ENCODE assay signal across 1 cellular context in the genomic region with DNA sequence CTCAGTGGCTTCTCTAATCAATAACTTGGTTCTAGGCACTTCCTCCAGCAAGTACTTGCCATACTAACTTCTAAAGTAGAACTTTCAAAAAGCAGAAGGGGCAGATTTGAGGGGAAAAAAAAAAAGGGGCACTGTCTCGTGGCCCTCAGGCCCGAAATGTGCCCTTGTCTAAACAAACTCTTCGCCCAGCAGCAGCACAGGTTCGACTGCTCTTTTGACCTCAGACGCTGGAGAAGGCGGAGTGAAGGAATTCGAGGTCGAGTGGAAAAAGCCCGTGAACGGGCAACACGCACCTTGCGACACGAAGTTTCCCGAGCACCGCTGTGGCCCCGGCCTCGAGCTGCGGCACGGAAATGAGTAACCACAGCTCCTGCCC.
TF ChIP-seq lines count a peak whose summit lies in the region.

No MANE protein-coding gene starts in this region.

TF ChIP-seq in HepG2, 621 proteins besides CTCF, POLR2A, EP300 and RAD21 (continues in another document):
- TF ChIP-seq CREB3 (CRISPR knock-in tag; IDR thresholded peaks at IDR 0.05) (no peak), ZNF788 (CRISPR knock-in tag; IDR thresholded peaks at IDR 0.05; ENCODE audit: borderline replicate concordance) (no peak), HNRNPH1 (optimal IDR thresholded peaks at IDR 0.05; ENCODE audit: low read depth, low read length) (no peak), ZNF251 (CRISPR knock-in tag; IDR thresholded peaks at IDR 0.05) (no peak), NR0B2 (CRISPR knock-in tag; IDR thresholded peaks at IDR 0.05) (no peak), ZNF660 (CRISPR knock-in tag; IDR thresholded peaks at IDR 0.05; ENCODE audit: borderline replicate concordance, low read depth) (no peak), SIN3B (IDR thresholded peaks at IDR 0.05; ENCODE audit: low read length) (no peak), ZNF784 (CRISPR knock-in tag; IDR thresholded peaks at IDR 0.05; ENCODE audit: borderline replicate concordance) (no peak), FOXA1 (IDR thresholded peaks at IDR 0.05) (no peak), FOXA1 (CRISPR knock-in tag; IDR thresholded peaks at IDR 0.05) (no peak), MTA3 (CRISPR knock-in tag; IDR thresholded peaks at IDR 0.05) (no peak), SMYD3 (CRISPR knock-in tag; IDR thresholded peaks at IDR 0.05) (no peak), NR1H2 (CRISPR knock-in tag; IDR thresholded peaks at IDR 0.05; ENCODE audit: borderline replicate concordance, low read depth) (no peak), ZNF263 (CRISPR knock-in tag; IDR thresholded peaks at IDR 0.05) (no peak), ZHX1 (CRISPR knock-in tag; IDR thresholded peaks at IDR 0.05; ENCODE audit: low read depth) (no peak; the same call in 1 of the 2 replicates), ZNF776 (CRISPR knock-in tag; IDR thresholded peaks at IDR 0.05) (no peak), GPBP1L1 (CRISPR knock-in tag; IDR thresholded peaks at IDR 0.05) (no peak), RBM22 (optimal IDR thresholded peaks at IDR 0.05; ENCODE audit: low read length) (no peak), ZBTB46 (CRISPR knock-in tag; IDR thresholded peaks at IDR 0.05; ENCODE audit: borderline replicate concordance) (no peak), ELF1 (CRISPR knock-in tag; IDR thresholded peaks at IDR 0.05) (no peak), ZNF713 (CRISPR knock-in tag; IDR thresholded peaks at IDR 0.05) (no peak), GFI1 (CRISPR knock-in tag; IDR thresholded peaks at IDR 0.05; ENCODE audit: borderline replicate concordance) (no peak), AKAP8 (CRISPR knock-in tag; IDR thresholded peaks at IDR 0.05) (no peak), RORA (CRISPR knock-in tag; IDR thresholded peaks at IDR 0.05) (no peak), HNF4A (CRISPR knock-in tag; IDR thresholded peaks at IDR 0.05) (peak; percentile 29; the same call in 1 of the 2 replicates), HDAC2 (CRISPR knock-in tag; IDR thresholded peaks at IDR 0.05) (0 out of 2 replicates have a peak, but pooled peaks have one; percentile 10), FOSL2 (CRISPR knock-in tag; IDR thresholded peaks at IDR 0.05) (peak; percentile 18; the same call in 1 of the 2 replicates), ZNF646 (CRISPR knock-in tag; IDR thresholded peaks at IDR 0.05) (0 out of 2 replicates have a peak, but pooled peaks have one; percentile 36), STAT5B (CRISPR knock-in tag; IDR thresholded peaks at IDR 0.05) (no peak), TARDBP (CRISPR knock-in tag; IDR thresholded peaks at IDR 0.05) (no peak)
- TF ChIP-seq, protein P1, sequence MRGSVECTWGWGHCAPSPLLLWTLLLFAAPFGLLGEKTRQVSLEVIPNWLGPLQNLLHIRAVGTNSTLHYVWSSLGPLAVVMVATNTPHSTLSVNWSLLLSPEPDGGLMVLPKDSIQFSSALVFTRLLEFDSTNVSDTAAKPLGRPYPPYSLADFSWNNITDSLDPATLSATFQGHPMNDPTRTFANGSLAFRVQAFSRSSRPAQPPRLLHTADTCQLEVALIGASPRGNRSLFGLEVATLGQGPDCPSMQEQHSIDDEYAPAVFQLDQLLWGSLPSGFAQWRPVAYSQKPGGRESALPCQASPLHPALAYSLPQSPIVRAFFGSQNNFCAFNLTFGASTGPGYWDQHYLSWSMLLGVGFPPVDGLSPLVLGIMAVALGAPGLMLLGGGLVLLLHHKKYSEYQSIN (CRISPR knock-in tag; IDR thresholded peaks at IDR 0.05; ENCODE audit: borderline replicate concordance), result no peak
- TF ChIP-seq, protein P2, sequence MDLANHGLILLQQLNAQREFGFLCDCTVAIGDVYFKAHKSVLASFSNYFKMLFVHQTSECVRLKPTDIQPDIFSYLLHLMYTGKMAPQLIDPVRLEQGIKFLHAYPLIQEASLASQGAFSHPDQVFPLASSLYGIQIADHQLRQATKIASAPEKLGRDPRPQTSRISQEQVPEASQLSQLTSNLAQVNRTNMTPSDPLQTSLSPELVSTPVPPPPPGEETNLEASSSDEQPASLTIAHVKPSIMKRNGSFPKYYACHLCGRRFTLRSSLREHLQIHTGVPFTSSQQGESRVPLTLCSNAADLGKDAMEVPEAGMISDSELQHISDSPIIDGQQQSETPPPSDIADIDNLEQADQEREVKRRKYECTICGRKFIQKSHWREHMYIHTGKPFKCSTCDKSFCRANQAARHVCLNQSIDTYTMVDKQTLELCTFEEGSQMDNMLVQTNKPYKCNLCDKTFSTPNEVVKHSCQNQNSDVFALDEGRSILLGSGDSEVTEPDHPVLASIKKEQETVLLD (CRISPR knock-in tag; IDR thresholded peaks at IDR 0.05; ENCODE audit: low read depth), result peak; percentile 24; the same call in 1 of the 2 replicates
- TF ChIP-seq, protein P3, sequence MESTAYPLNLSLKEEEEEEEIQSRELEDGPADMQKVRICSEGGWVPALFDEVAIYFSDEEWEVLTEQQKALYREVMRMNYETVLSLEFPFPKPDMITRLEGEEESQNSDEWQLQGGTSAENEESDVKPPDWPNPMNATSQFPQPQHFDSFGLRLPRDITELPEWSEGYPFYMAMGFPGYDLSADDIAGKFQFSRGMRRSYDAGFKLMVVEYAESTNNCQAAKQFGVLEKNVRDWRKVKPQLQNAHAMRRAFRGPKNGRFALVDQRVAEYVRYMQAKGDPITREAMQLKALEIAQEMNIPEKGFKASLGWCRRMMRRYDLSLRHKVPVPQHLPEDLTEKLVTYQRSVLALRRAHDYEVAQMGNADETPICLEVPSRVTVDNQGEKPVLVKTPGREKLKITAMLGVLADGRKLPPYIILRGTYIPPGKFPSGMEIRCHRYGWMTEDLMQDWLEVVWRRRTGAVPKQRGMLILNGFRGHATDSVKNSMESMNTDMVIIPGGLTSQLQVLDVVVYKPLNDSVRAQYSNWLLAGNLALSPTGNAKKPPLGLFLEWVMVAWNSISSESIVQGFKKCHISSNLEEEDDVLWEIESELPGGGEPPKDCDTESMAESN (CRISPR knock-in tag; conservative IDR thresholded peaks at IDR 0.05), result no peak
- TF ChIP-seq, protein P4, sequence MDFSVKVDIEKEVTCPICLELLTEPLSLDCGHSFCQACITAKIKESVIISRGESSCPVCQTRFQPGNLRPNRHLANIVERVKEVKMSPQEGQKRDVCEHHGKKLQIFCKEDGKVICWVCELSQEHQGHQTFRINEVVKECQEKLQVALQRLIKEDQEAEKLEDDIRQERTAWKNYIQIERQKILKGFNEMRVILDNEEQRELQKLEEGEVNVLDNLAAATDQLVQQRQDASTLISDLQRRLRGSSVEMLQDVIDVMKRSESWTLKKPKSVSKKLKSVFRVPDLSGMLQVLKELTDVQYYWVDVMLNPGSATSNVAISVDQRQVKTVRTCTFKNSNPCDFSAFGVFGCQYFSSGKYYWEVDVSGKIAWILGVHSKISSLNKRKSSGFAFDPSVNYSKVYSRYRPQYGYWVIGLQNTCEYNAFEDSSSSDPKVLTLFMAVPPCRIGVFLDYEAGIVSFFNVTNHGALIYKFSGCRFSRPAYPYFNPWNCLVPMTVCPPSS (IDR thresholded peaks at IDR 0.05), result no peak
